In genomic region chr4:102832667-102833066, GRCh38 we compare ENCODE assay signal across 22 cellular contexts. TPM values are rescaled to one million over a fixed set of nuclear protein-coding genes. Genes with fewer than 3 reads are reported as not detected.
A peak's percentile ranks its signal among the peaks of the same experiment; 100 is the strongest.
DNase-seq lines count a peak whose midpoint lies in the region; ATAC-seq, FAIRE-seq and TF ChIP-seq lines count a peak whose summit lies in the region.
"Had no signal": no experiment of that assay in that cellular context is flagged by ENCODE, and none has a peak within 500 bp of the region (broad histone marks: within the 10 kb centered on the region; RNA-seq: fewer than 3 reads in every experiment).

No MANE protein-coding gene starts in this region.

- no peak for TF ChIP-seq CTCF in HepG2 (CRISPR knock-in tag; IDR thresholded peaks at IDR 0.05)
- no peak for TF ChIP-seq CTCF in right lobe of liver (IDR thresholded peaks at IDR 0.05)
- TF ChIP-seq CTCF in K562 (IDR thresholded peaks at IDR 0.05 in 2 of 3, conservative IDR thresholded peaks at IDR 0.05 in 1 of 3; ENCODE audit: insufficient read depth in 2 of 3, low read depth in 1 of 3, low read length in 3 of 3), result no peak
- TF ChIP-seq CTCF in breast epithelium (IDR thresholded peaks at IDR 0.05), result no peak

- H2AFZ ChIP-seq in HepG2 (ENCODE audit: low read length) (no peak overlapping the region), K562 (ENCODE audit: low read depth, low read length) (no peak overlapping the region)
- H2AFZ ChIP-seq: GM23248 had no signal

- CTCF ChIA-PET in HepG2 (lab: Yijun Ruan, JAX; ENCODE audit: low intra/inter-chr PET ratio, low total read pairs), result no interaction called here
- CTCF ChIA-PET in K562 (lab: Yijun Ruan, JAX; ENCODE audit: low intra/inter-chr PET ratio), result no interaction called here

- intact Hi-C loops in HepG2 (cut with micrococcal nuclease; ENCODE audit: unreplicated experiment) (no loop called here), right lobe of liver (cut with DNase I) (no loop called here), K562 (cut with micrococcal nuclease) (no loop called here), breast epithelium (cut with DNase I; ENCODE audit: low total_unique reads) (no loop called here)

- FAIRE-seq in HepG2 (lab: Jason Lieb, UNC), result peak; percentile 23
- no peak for FAIRE-seq in K562 (lab: Jason Lieb, UNC)
- FAIRE-seq: A549, G401.6, GM12892, GM19239, H1 had no signal

- H3K4me1 Mint-ChIP-seq in T-helper 17 cell, result peaks cover 19% of the 10 kb centered on the region

- H3K4me1 ChIP-seq in HepG2 (ENCODE audit: insufficient read depth, low read length), result peaks cover 37% of the 10 kb centered on the region
- peaks cover 0 to 8% (median 4%) of the 10 kb centered on the region in 4 donors for H3K4me1 ChIP-seq in right lobe of liver
- peaks cover 6 to 10% of the 10 kb centered on the region in 2 experiments; a peak in 4 of 5 replicates for H3K4me1 ChIP-seq in K562 (replicated peaks in 1 of 2; ENCODE audit: control insufficient read depth in 2 of 2, insufficient read depth in 2 of 2, low read length in 2 of 2)
- H3K4me1 ChIP-seq in breast epithelium, result peaks cover 0 to 5% of the 10 kb centered on the region in 2 donors

- H3K36me3 ChIP-seq in HepG2 (replicated peaks in 1 of 2; ENCODE audit: control insufficient read depth in 1 of 2, insufficient read depth in 2 of 2, low read length in 2 of 2) (no peaks in the 10 kb centered on the region), right lobe of liver (no peaks in the 10 kb centered on the region), K562 (ENCODE audit: control insufficient read depth, insufficient read depth, low read length) (no peaks in the 10 kb centered on the region), breast epithelium (no peaks in the 10 kb centered on the region)

- no TSS peak for BruUV-seq in HepG2 (replicated peaks; lab: Mats Ljungman, UMichigan)
- no TSS peak for BruUV-seq in K562 (replicated peaks; lab: Mats Ljungman, UMichigan)

- no peaks in the 10 kb centered on the region for H3K27me3 Mint-ChIP-seq in T-helper 17 cell
- H3K27me3 Mint-ChIP-seq: CD4-positive, alpha-beta memory T cell had no signal

- TF ChIP-seq POLR2A in HepG2 (IDR thresholded peaks at IDR 0.05; ENCODE audit: insufficient read depth in 1 of 2, low read depth in 2 of 2, low read length in 2 of 2) (no peak), right lobe of liver (IDR thresholded peaks at IDR 0.05) (no peak), K562 (conservative IDR thresholded peaks at IDR 0.05) (no peak), breast epithelium (IDR thresholded peaks at IDR 0.05) (no peak)

- H3K36me3 Mint-ChIP-seq in T-helper 17 cell (ENCODE audit: low read depth), result peaks cover 2% of the 10 kb centered on the region
- H3K36me3 Mint-ChIP-seq: CD4-positive, alpha-beta memory T cell had no signal

- ATAC-seq in HepG2, result no peak
- no peak for ATAC-seq in right lobe of liver
- no peak for ATAC-seq in T-helper 17 cell
- no peak for ATAC-seq in K562
- no peak for ATAC-seq in HG03520 (IDR thresholded peaks at IDR 0.05; ENCODE audit: unreplicated experiment)
- ATAC-seq: A549 had no signal

- H3K27ac Mint-ChIP-seq in T-helper 17 cell, result peak overlapping the region; percentile 10

- H3K4me2 ChIP-seq in HepG2 (ENCODE audit: low read depth, low read length) (peak overlapping the region; percentile 19; the same call in 1 of the 2 replicates), K562 (ENCODE audit: insufficient read depth, low read length) (no peak overlapping the region; the same call in 1 of the 2 replicates)
- H3K4me2 ChIP-seq: A549 had no signal

- H3K79me2 ChIP-seq in HepG2 (ENCODE audit: insufficient read depth, low read length) (peaks cover 14% of the 10 kb centered on the region), K562 (ENCODE audit: control insufficient read depth, insufficient read depth, low read length) (peaks cover 53% of the 10 kb centered on the region)

- H3K27ac ChIP-seq in HepG2 (ENCODE audit: extremely low read length, insufficient read depth, low read length) (no peak overlapping the region), right lobe of liver (no peak overlapping the region), K562 (ENCODE audit: extremely low read depth, low read depth, low read length) (no peak overlapping the region), breast epithelium (no peak overlapping the region)
- H3K27ac ChIP-seq: A549, GM23248 had no signal

- in situ Hi-C loops in HepG2 (cut with HindIII; ENCODE audit: extremely low pct_ligation_motif_present, low pct_unique_long_range_greater_than_20kb) (no loop called here), K562 (cut with MboI) (no loop called here)

- no peak for TF ChIP-seq EP300 in HepG2 (IDR thresholded peaks at IDR 0.05; ENCODE audit: low read depth in 2 of 2, low read length in 2 of 2)
- TF ChIP-seq EP300 in HepG2 (CRISPR knock-in tag; IDR thresholded peaks at IDR 0.05; ENCODE audit: borderline replicate concordance), result no peak
- no peak for TF ChIP-seq EP300 in K562 (IDR thresholded peaks at IDR 0.05; ENCODE audit: low read length)

- POLR2A ChIA-PET in HepG2 (lab: Yijun Ruan, JAX) (no interaction called here), K562 (lab: Yijun Ruan, JAX) (no interaction called here)

- H3K27me3 ChIP-seq in HepG2 (ENCODE audit: control insufficient read depth in 1 of 2, insufficient read depth in 2 of 2, low read length in 2 of 2) (no peaks in the 10 kb centered on the region), right lobe of liver (no peaks in the 10 kb centered on the region), K562 (ENCODE audit: control insufficient read depth in 2 of 2, insufficient read depth in 2 of 2, low read length in 2 of 2) (no peaks in the 10 kb centered on the region), breast epithelium (no peaks in the 10 kb centered on the region)

- H3K9me3 ChIP-seq in HepG2 (ENCODE audit: low read length) (no peaks in the 10 kb centered on the region), right lobe of liver (no peaks in the 10 kb centered on the region), T-helper 17 cell (ENCODE audit: control insufficient read depth, low read length, poor library complexity, severe bottlenecking) (no peaks in the 10 kb centered on the region), K562 (replicated peaks; ENCODE audit: control insufficient read depth, insufficient read depth, low read depth, low read length) (no peaks in the 10 kb centered on the region), breast epithelium (no peaks in the 10 kb centered on the region)
- H3K9me3 ChIP-seq: A549 had no signal

- H3K4me3 ChIP-seq in HepG2 (replicated peaks in 1 of 3; ENCODE audit: insufficient read depth in 1 of 3, low read depth in 2 of 3, low read length in 3 of 3) (no peak overlapping the region), right lobe of liver (no peak overlapping the region), K562 (no peak overlapping the region), breast epithelium (no peak overlapping the region)
- H3K4me3 ChIP-seq: A549, GM23248 had no signal

- peak; percentile 35 for DNase-seq in HepG2 (ENCODE audit: low spot score)
- no peak for DNase-seq in right lobe of liver
- no peak for DNase-seq in T-helper 17 cell
- peak in 1 of 4 experiments; percentile 44 for DNase-seq in K562 (ENCODE audit: extremely low read depth in 1 of 4, low spot score in 3 of 4)
- DNase-seq in NCI-H2107 treated with DMSO at 0.1 percent for 48 hours (lab: John Stamatoyannopoulos, UW; ENCODE audit: unreplicated experiment), result no peak
- DNase-seq in breast epithelium (ENCODE audit: low spot score in 2 of 2), result no peak
- DNase-seq: 8988T; ACHN; C1 segment of cervical spinal cord; CD4-positive, alpha-beta memory T cell; COR-L47; DMS153; DND-41; GM23248; H7; HCEC 1CT had no signal

- no peak overlapping the region for H3K9ac ChIP-seq in HepG2 (ENCODE audit: insufficient read depth, low read depth, low read length)
- H3K9ac ChIP-seq in K562 (ENCODE audit: insufficient read depth in 1 of 2, low read depth in 2 of 2, low read length in 2 of 2), result no peak overlapping the region
- H3K9ac ChIP-seq: GM23248 had no signal

- TF ChIP-seq RAD21 in HepG2 (CRISPR knock-in tag; IDR thresholded peaks at IDR 0.05), result no peak
- TF ChIP-seq RAD21 in K562 (CRISPR knock-in tag; conservative IDR thresholded peaks at IDR 0.05 in 1 of 2, IDR thresholded peaks at IDR 0.05 in 1 of 2), result no peak

- H3K4me3 Mint-ChIP-seq in T-helper 17 cell, result no peak overlapping the region
- H3K4me3 Mint-ChIP-seq: CD4-positive, alpha-beta memory T cell had no signal

- H3K9me1 ChIP-seq in K562 (ENCODE audit: control insufficient read depth, insufficient read depth, low read length), result no peaks in the 10 kb centered on the region

- H4K20me1 ChIP-seq in HepG2 (ENCODE audit: insufficient read depth, low read length), result 0 out of 2 replicates have a peak, but pooled peaks cover 3% of the 10 kb centered on the region
- no peaks in the 10 kb centered on the region for H4K20me1 ChIP-seq in K562 (replicated peaks; ENCODE audit: control insufficient read depth, insufficient read depth, low read length)

- WGBS in HepG2 (ENCODE audit: low lambda C conversion rate), result 100% methylated on average over 1 of the region's 1 CpG
- 82% methylated on average over 1 of the region's 1 CpG for WGBS in right lobe of liver (ENCODE audit: insufficient coverage, low coverage, low lambda C conversion rate, missing lambda C conversion rate)
- 45% methylated on average over 1 of the region's 1 CpG for WGBS in K562 (ENCODE audit: insufficient coverage, low coverage, missing lambda C conversion rate)

RNA-seq across cellular contexts. Expression of gene UBE2D3, which starts 5.3 kb away (rescaled TPM):
- total RNA-seq in HepG2 (2016; rRNA removed; fragmentation: Illumina TruSeq; extraction: Trizol) (224 and 265 TPM in 2 replicates), right lobe of liver (100 to 1,000 TPM; 127 to 304 (median 190) TPM), T-helper 17 cell (100 to 1,000 TPM; 526 to 528 TPM), K562 (2014; rRNA removed) (434 and 562 TPM in 2 replicates), K562 (2014; rRNA removed; fragmentation: Illumina TruSeq; extraction: Trizol) (257 and 281 TPM in 2 replicates), K562 (2015; rRNA removed; fragmentation: Illumina TruSeq; extraction: Trizol) (305 and 313 TPM in 2 replicates), K562 (2021) (276 and 281 TPM in 2 replicates), breast epithelium (100 to 1,000 TPM; 374 to 405 (median 392) TPM)
- 200 and 234 TPM in 2 replicates for total RNA-seq in HepG2 (2016; cell fraction: cytosol; rRNA removed; fragmentation: Illumina TruSeq; extraction: Trizol; ENCODE audit: low read depth)
- total RNA-seq in HepG2 (2016; cell fraction: insoluble cytoplasmic fraction; rRNA removed; fragmentation: Illumina TruSeq; extraction: Trizol), result 227 and 267 TPM in 2 replicates
- 313 and 352 TPM in 2 replicates for total RNA-seq in HepG2 (2016; cell fraction: membrane; rRNA removed; fragmentation: Illumina TruSeq; extraction: Trizol)
- 161 and 168 TPM in 2 replicates for total RNA-seq in HepG2 (2016; cell fraction: nucleus; rRNA removed; fragmentation: Illumina TruSeq; extraction: Trizol)
- polyA plus RNA-seq in HepG2 (2011; rRNA removed) (217 and 293 TPM in 2 replicates), K562 (2011; rRNA removed) (348 and 408 TPM in 2 replicates), K562 (2014; fragmentation: Illumina TruSeq; extraction: Trizol) (447 and 618 TPM in 2 replicates), K562 (2014; fragmentation: Nextera tagmentation; extraction: Ambion mirVana) (100 to 1,000 TPM; 191 to 202 TPM), K562 (2014; rRNA removed) (292 and 329 TPM in 2 replicates)
- 183 and 224 TPM in 2 replicates for polyA plus RNA-seq in HepG2 (2011; cell fraction: cytosol; rRNA removed)
- 279 and 296 TPM in 2 replicates for polyA plus RNA-seq in HepG2 (2011; cell fraction: nucleus; rRNA removed)
- polyA plus RNA-seq in HepG2 (2012), result 192 and 199 TPM in 2 replicates
- 303 and 369 TPM in 2 replicates for polyA plus RNA-seq in HepG2 (2016; cell fraction: cytosol; fragmentation: Illumina TruSeq; extraction: Trizol; ENCODE audit: low read depth)
- polyA plus RNA-seq in HepG2 (2016; cell fraction: insoluble cytoplasmic fraction; fragmentation: Illumina TruSeq; extraction: Trizol; ENCODE audit: low read depth), result 331 and 333 TPM in 2 replicates
- polyA plus RNA-seq in HepG2 (2016; cell fraction: membrane; fragmentation: Illumina TruSeq; extraction: Trizol; ENCODE audit: low read depth), result 340 and 387 TPM in 2 replicates
- 220 and 222 TPM in 2 replicates for polyA plus RNA-seq in HepG2 (2016; cell fraction: nucleus; fragmentation: Illumina TruSeq; extraction: Trizol; ENCODE audit: insufficient read depth, low read depth)
- polyA minus RNA-seq in HepG2 (2011; rRNA and poly(A)+ RNA removed; ENCODE audit: low replicate concordance), result 111 and 172 TPM in 2 replicates
- 129 and 148 TPM in 2 replicates for polyA minus RNA-seq in HepG2 (2011; cell fraction: cytosol; rRNA and poly(A)+ RNA removed)
- polyA minus RNA-seq in HepG2 (2011; cell fraction: nucleus; rRNA and poly(A)+ RNA removed), result 307 and 340 TPM in 2 replicates
- 106 and 238 TPM in 2 replicates for total RNA-seq in K562 (2011; cell fraction: chromatin; rRNA removed; ENCODE audit: low replicate concordance)
- total RNA-seq in K562 (2011; cell fraction: nucleolus; rRNA removed), result 61.5 and 87.0 TPM in 2 replicates
- total RNA-seq in K562 (2011; cell fraction: nucleoplasm; rRNA removed), result 180 and 303 TPM in 2 replicates
- polyA plus RNA-seq in K562 (2011; cell fraction: cytosol; rRNA removed), result 357 and 381 TPM in 2 replicates
- 305 and 318 TPM in 2 replicates for polyA plus RNA-seq in K562 (2011; cell fraction: nucleus; rRNA removed)
- polyA plus RNA-seq in K562 (2012), result 235 and 382 TPM in 2 replicates
- 278 and 307 TPM in 2 replicates for polyA minus RNA-seq in K562 (2011; rRNA and poly(A)+ RNA removed)
- 149 and 195 TPM in 2 replicates for polyA minus RNA-seq in K562 (2011; cell fraction: cytosol; rRNA and poly(A)+ RNA removed)
- polyA minus RNA-seq in K562 (2011; cell fraction: nucleus; rRNA and poly(A)+ RNA removed), result 123 and 159 TPM in 2 replicates

RNA-seq across cellular contexts. Expression of gene CISD2, which starts 36.1 kb away (rescaled TPM):
- total RNA-seq in HepG2 (2016; rRNA removed; fragmentation: Illumina TruSeq; extraction: Trizol), result 35.5 and 37.7 TPM in 2 replicates
- total RNA-seq in HepG2 (2016; cell fraction: cytosol; rRNA removed; fragmentation: Illumina TruSeq; extraction: Trizol; ENCODE audit: low read depth), result 44.0 and 52.2 TPM in 2 replicates
- 36.2 and 41.7 TPM in 2 replicates for total RNA-seq in HepG2 (2016; cell fraction: insoluble cytoplasmic fraction; rRNA removed; fragmentation: Illumina TruSeq; extraction: Trizol)
- total RNA-seq in HepG2 (2016; cell fraction: membrane; rRNA removed; fragmentation: Illumina TruSeq; extraction: Trizol), result 50.6 and 52.5 TPM in 2 replicates
- 19.8 and 23.3 TPM in 2 replicates for total RNA-seq in HepG2 (2016; cell fraction: nucleus; rRNA removed; fragmentation: Illumina TruSeq; extraction: Trizol)
- polyA plus RNA-seq in HepG2 (2011; rRNA removed), result 23.4 and 24.5 TPM in 2 replicates
- 12.7 and 14.1 TPM in 2 replicates for polyA plus RNA-seq in HepG2 (2011; cell fraction: cytosol; rRNA removed)
- 3.9 and 5.2 TPM in 2 replicates for polyA plus RNA-seq in HepG2 (2011; cell fraction: nucleus; rRNA removed)
- polyA plus RNA-seq in HepG2 (2012), result 40.0 and 43.1 TPM in 2 replicates
- 65.0 and 79.1 TPM in 2 replicates for polyA plus RNA-seq in HepG2 (2016; cell fraction: cytosol; fragmentation: Illumina TruSeq; extraction: Trizol; ENCODE audit: low read depth)
- 46.6 and 50.9 TPM in 2 replicates for polyA plus RNA-seq in HepG2 (2016; cell fraction: insoluble cytoplasmic fraction; fragmentation: Illumina TruSeq; extraction: Trizol; ENCODE audit: low read depth)
- polyA plus RNA-seq in HepG2 (2016; cell fraction: membrane; fragmentation: Illumina TruSeq; extraction: Trizol; ENCODE audit: low read depth), result 52.5 and 57.2 TPM in 2 replicates
- polyA plus RNA-seq in HepG2 (2016; cell fraction: nucleus; fragmentation: Illumina TruSeq; extraction: Trizol; ENCODE audit: insufficient read depth, low read depth), result 52.6 and 60.4 TPM in 2 replicates
- 25.6 and 28.4 TPM in 2 replicates for polyA minus RNA-seq in HepG2 (2011; rRNA and poly(A)+ RNA removed; ENCODE audit: low replicate concordance)
- polyA minus RNA-seq in HepG2 (2011; cell fraction: cytosol; rRNA and poly(A)+ RNA removed), result 13.2 and 14.0 TPM in 2 replicates
- polyA minus RNA-seq in HepG2 (2011; cell fraction: nucleus; rRNA and poly(A)+ RNA removed), result 5.6 and 6.4 TPM in 2 replicates
- 10 to 100 TPM; 29.8 to 34.7 (median 33.1) TPM for total RNA-seq in right lobe of liver
- total RNA-seq in T-helper 17 cell, result 10 to 100 TPM; 14.3 to 14.4 TPM
- total RNA-seq in K562 (2011; cell fraction: chromatin; rRNA removed; ENCODE audit: low replicate concordance), result 16.2 and 28.9 TPM in 2 replicates
- total RNA-seq in K562 (2011; cell fraction: nucleolus; rRNA removed), result 30.3 and 34.9 TPM in 2 replicates
- total RNA-seq in K562 (2011; cell fraction: nucleoplasm; rRNA removed), result 34.8 and 44.1 TPM in 2 replicates
- 37.8 and 53.7 TPM in 2 replicates for total RNA-seq in K562 (2014; rRNA removed)
- total RNA-seq in K562 (2014; rRNA removed; fragmentation: Illumina TruSeq; extraction: Trizol), result 68.4 and 73.7 TPM in 2 replicates
- 53.2 and 59.8 TPM in 2 replicates for total RNA-seq in K562 (2015; rRNA removed; fragmentation: Illumina TruSeq; extraction: Trizol)
- 50.2 and 55.9 TPM in 2 replicates for total RNA-seq in K562 (2021)
- 48.3 and 69.5 TPM in 2 replicates for polyA plus RNA-seq in K562 (2011; rRNA removed)
- polyA plus RNA-seq in K562 (2011; cell fraction: cytosol; rRNA removed), result 22.1 and 27.2 TPM in 2 replicates
- polyA plus RNA-seq in K562 (2011; cell fraction: nucleus; rRNA removed), result 15.0 and 15.3 TPM in 2 replicates
- 78.0 and 85.1 TPM in 2 replicates for polyA plus RNA-seq in K562 (2012)
- polyA plus RNA-seq in K562 (2014; fragmentation: Illumina TruSeq; extraction: Trizol), result 47.1 and 53.5 TPM in 2 replicates
- polyA plus RNA-seq in K562 (2014; fragmentation: Nextera tagmentation; extraction: Ambion mirVana), result 10 to 100 TPM; 87.2 to 91.4 TPM
- polyA plus RNA-seq in K562 (2014; rRNA removed), result 46.9 and 54.2 TPM in 2 replicates
- 21.6 and 27.4 TPM in 2 replicates for polyA minus RNA-seq in K562 (2011; rRNA and poly(A)+ RNA removed)
- polyA minus RNA-seq in K562 (2011; cell fraction: cytosol; rRNA and poly(A)+ RNA removed), result 11.4 and 21.0 TPM in 2 replicates
- 5.1 and 8.3 TPM in 2 replicates for polyA minus RNA-seq in K562 (2011; cell fraction: nucleus; rRNA and poly(A)+ RNA removed)
- total RNA-seq in breast epithelium, result 10 to 100 TPM in 2 of 3 donors, 1 to 10 TPM in 1; 9.0 to 23.9 (median 17.4) TPM

Comparison
In these comparisons a context has a peak if more than half of its experiments do, and no peak if none do; other contexts are left out.
1. Of the 241 proteins assayed by ChIP-seq in both HepG2 and K562: peak only in HepG2: GATAD2A, NR2C2, NR2F6 and TFAP4; only in K562: BHLHE40; in both: none; in neither: 235; mixed calls (peak in some experiments, not most) for 1.